8 cellular contexts compared by ENCODE assay signal in the genomic region with DNA sequence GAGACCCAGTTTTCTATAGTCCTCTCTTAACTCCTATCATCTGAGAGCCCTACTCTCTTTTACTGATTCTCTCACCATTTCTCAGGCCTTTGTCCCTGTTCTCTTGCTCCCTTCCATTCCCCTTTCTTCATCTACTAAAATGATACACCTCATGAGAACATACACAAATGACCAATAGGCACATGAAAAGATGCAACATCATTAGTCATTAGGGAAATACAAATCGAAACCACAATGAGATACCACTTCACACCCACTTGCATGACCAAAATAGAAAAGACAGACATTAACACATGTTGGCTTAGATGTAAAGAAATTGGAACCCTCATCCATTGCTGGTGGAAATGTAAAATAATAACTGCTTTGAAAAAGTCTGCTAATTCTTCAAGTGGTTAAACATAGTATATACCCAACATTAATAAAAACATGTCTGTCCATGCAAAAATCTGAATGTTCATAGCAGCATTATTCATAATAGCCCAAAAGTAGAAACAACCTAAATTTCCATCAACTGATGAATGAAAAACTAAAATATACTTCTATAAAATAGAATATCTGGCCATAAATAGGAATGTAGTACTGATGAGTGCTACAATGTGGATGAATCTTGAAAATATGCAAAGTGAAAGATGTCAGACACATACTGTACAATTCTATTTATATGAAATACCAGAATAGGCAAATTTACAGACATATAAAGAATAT.
DNase-seq lines count a peak whose midpoint lies in the region; ATAC-seq, FAIRE-seq and TF ChIP-seq lines count a peak whose summit lies in the region.

No MANE protein-coding gene starts in this region.

- no peaks in the 10 kb centered on the region for H3K27me3 ChIP-seq in BLaER1 treated with 17β-estradiol and CSF1 and Interleukin-3, amounts not matched to agents 10 nM and 100 nM
- no peaks in the 10 kb centered on the region for H3K27me3 ChIP-seq in HepG2 (ENCODE audit: control insufficient read depth in 1 of 2, insufficient read depth in 2 of 2, low read length in 2 of 2)

- 97% methylated on average over 1 of the region's 1 CpG for WGBS in HepG2 (ENCODE audit: low lambda C conversion rate)

- BruUV-seq in HepG2 (replicated peaks; lab: Mats Ljungman, UMichigan): no TSS peak

- ATAC-seq in GM19455 (IDR thresholded peaks at IDR 0.05; ENCODE audit: unreplicated experiment) (peak; percentile 78), HG03097 (IDR thresholded peaks at IDR 0.05; ENCODE audit: low FRiP score, unreplicated experiment) (peak; percentile 77), HepG2 (no peak)

- peak; percentile 63 for DNase-seq in amniotic epithelial cell (ENCODE audit: low read depth)
- DNase-seq in SIG-M5 (lab: John Stamatoyannopoulos, UW): no peak
- no peak for DNase-seq in NCI-H1694 (lab: John Stamatoyannopoulos, UW)
- DNase-seq in HepG2 (ENCODE audit: low spot score): no peak
- DNase-seq in mesenteric fat pad (ENCODE audit: low spot score): no peak

- H3K4me3 ChIP-seq in BLaER1 treated with 17β-estradiol and CSF1 and Interleukin-3, amounts not matched to agents 10 nM and 100 nM: no peak overlapping the region
- no peak overlapping the region for H3K4me3 ChIP-seq in HepG2 (replicated peaks in 1 of 3; ENCODE audit: insufficient read depth in 1 of 3, low read depth in 2 of 3, low read length in 3 of 3)

- H3K9ac ChIP-seq in BLaER1 treated with 17β-estradiol and CSF1 and Interleukin-3, amounts not matched to agents 10 nM and 100 nM: no peak overlapping the region
- no peak overlapping the region for H3K9ac ChIP-seq in HepG2 (ENCODE audit: insufficient read depth, low read depth, low read length)

- TF ChIP-seq CTCF in HepG2 (CRISPR knock-in tag; IDR thresholded peaks at IDR 0.05): no peak

- no peak overlapping the region for H3K27ac ChIP-seq in BLaER1 treated with 17β-estradiol and CSF1 and Interleukin-3, amounts not matched to agents 10 nM and 100 nM
- H3K27ac ChIP-seq in HepG2 (ENCODE audit: extremely low read length, insufficient read depth, low read length): no peak overlapping the region

- no peaks in the 10 kb centered on the region for H3K36me3 ChIP-seq in BLaER1 treated with 17β-estradiol and CSF1 and Interleukin-3, amounts not matched to agents 10 nM and 100 nM
- H3K36me3 ChIP-seq in HepG2 (replicated peaks in 1 of 2; ENCODE audit: control insufficient read depth in 1 of 2, insufficient read depth in 2 of 2, low read length in 2 of 2): no peaks in the 10 kb centered on the region

- H3K9me3 ChIP-seq in BLaER1 treated with 17β-estradiol and CSF1 and Interleukin-3, amounts not matched to agents 10 nM and 100 nM (replicated peaks in 1 of 11): no peaks in the 10 kb centered on the region
- no peaks in the 10 kb centered on the region for H3K9me3 ChIP-seq in HepG2 (ENCODE audit: low read length)

- intact Hi-C loops in HepG2 (cut with micrococcal nuclease; ENCODE audit: unreplicated experiment): no loop called here

- TF ChIP-seq EP300 in HepG2 (IDR thresholded peaks at IDR 0.05; ENCODE audit: low read depth in 2 of 2, low read length in 2 of 2) (no peak), HepG2 (CRISPR knock-in tag; IDR thresholded peaks at IDR 0.05; ENCODE audit: borderline replicate concordance) (no peak)

- peaks cover 0 to 5% (median 0%) of the 10 kb centered on the region in 11 experiments; a peak in 2 of 22 replicates for H4K20me1 ChIP-seq in BLaER1 treated with 17β-estradiol and CSF1 and Interleukin-3, amounts not matched to agents 10 nM and 100 nM
- peaks cover 7% of the 10 kb centered on the region; the same call in 1 of the 2 replicates for H4K20me1 ChIP-seq in HepG2 (ENCODE audit: insufficient read depth, low read length)

- FAIRE-seq in HepG2 (lab: Jason Lieb, UNC): no peak

- no peak for TF ChIP-seq POLR2A in HepG2 (IDR thresholded peaks at IDR 0.05; ENCODE audit: insufficient read depth in 1 of 2, low read depth in 2 of 2, low read length in 2 of 2)

- no peak overlapping the region for H2AFZ ChIP-seq in HepG2 (ENCODE audit: low read length)

- POLR2A ChIA-PET in HepG2 (lab: Yijun Ruan, JAX): no interaction called here

- in situ Hi-C loops in HepG2 (cut with HindIII; ENCODE audit: extremely low pct_ligation_motif_present, low pct_unique_long_range_greater_than_20kb): loop anchor here (25.0 kb wide), 1 partner anchor 113 kb away; no protein-coding TSS in a partner anchor

- peaks cover 47% of the 10 kb centered on the region for H3K79me2 ChIP-seq in HepG2 (ENCODE audit: insufficient read depth, low read length)

- CTCF ChIA-PET in HepG2 (lab: Yijun Ruan, JAX; ENCODE audit: low intra/inter-chr PET ratio, low total read pairs): no interaction called here

- H3K4me1 ChIP-seq in BLaER1 treated with 17β-estradiol and CSF1 and Interleukin-3, amounts not matched to agents 10 nM and 100 nM: peaks cover 0 to 19% (median 13%) of the 10 kb centered on the region in 10 experiments; a peak in 15 of 20 replicates
- peaks cover 27% of the 10 kb centered on the region for H3K4me1 ChIP-seq in HepG2 (ENCODE audit: insufficient read depth, low read length)

- no peak for TF ChIP-seq RAD21 in HepG2 (CRISPR knock-in tag; IDR thresholded peaks at IDR 0.05)

- H3K4me2 ChIP-seq in BLaER1 treated with 17β-estradiol and CSF1 and Interleukin-3, amounts not matched to agents 10 nM and 100 nM: peak overlapping the region; percentile 1 to 59 (median 27); a peak in 14 of 22 replicates
- H3K4me2 ChIP-seq in HepG2 (ENCODE audit: low read depth, low read length): no peak overlapping the region

TF ChIP-seq in HepG2, 621 proteins besides CTCF, POLR2A, EP300 and RAD21:
- TF ChIP-seq, protein P1, sequence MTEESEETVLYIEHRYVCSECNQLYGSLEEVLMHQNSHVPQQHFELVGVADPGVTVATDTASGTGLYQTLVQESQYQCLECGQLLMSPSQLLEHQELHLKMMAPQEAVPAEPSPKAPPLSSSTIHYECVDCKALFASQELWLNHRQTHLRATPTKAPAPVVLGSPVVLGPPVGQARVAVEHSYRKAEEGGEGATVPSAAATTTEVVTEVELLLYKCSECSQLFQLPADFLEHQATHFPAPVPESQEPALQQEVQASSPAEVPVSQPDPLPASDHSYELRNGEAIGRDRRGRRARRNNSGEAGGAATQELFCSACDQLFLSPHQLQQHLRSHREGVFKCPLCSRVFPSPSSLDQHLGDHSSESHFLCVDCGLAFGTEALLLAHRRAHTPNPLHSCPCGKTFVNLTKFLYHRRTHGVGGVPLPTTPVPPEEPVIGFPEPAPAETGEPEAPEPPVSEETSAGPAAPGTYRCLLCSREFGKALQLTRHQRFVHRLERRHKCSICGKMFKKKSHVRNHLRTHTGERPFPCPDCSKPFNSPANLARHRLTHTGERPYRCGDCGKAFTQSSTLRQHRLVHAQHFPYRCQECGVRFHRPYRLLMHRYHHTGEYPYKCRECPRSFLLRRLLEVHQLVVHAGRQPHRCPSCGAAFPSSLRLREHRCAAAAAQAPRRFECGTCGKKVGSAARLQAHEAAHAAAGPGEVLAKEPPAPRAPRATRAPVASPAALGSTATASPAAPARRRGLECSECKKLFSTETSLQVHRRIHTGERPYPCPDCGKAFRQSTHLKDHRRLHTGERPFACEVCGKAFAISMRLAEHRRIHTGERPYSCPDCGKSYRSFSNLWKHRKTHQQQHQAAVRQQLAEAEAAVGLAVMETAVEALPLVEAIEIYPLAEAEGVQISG (CRISPR knock-in tag; IDR thresholded peaks at IDR 0.05): no peak
- TF ChIP-seq, protein P2, sequence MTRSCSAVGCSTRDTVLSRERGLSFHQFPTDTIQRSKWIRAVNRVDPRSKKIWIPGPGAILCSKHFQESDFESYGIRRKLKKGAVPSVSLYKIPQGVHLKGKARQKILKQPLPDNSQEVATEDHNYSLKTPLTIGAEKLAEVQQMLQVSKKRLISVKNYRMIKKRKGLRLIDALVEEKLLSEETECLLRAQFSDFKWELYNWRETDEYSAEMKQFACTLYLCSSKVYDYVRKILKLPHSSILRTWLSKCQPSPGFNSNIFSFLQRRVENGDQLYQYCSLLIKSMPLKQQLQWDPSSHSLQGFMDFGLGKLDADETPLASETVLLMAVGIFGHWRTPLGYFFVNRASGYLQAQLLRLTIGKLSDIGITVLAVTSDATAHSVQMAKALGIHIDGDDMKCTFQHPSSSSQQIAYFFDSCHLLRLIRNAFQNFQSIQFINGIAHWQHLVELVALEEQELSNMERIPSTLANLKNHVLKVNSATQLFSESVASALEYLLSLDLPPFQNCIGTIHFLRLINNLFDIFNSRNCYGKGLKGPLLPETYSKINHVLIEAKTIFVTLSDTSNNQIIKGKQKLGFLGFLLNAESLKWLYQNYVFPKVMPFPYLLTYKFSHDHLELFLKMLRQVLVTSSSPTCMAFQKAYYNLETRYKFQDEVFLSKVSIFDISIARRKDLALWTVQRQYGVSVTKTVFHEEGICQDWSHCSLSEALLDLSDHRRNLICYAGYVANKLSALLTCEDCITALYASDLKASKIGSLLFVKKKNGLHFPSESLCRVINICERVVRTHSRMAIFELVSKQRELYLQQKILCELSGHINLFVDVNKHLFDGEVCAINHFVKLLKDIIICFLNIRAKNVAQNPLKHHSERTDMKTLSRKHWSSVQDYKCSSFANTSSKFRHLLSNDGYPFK (CRISPR knock-in tag; IDR thresholded peaks at IDR 0.05; ENCODE audit: borderline replicate concordance): no peak
